In the genomic region with DNA sequence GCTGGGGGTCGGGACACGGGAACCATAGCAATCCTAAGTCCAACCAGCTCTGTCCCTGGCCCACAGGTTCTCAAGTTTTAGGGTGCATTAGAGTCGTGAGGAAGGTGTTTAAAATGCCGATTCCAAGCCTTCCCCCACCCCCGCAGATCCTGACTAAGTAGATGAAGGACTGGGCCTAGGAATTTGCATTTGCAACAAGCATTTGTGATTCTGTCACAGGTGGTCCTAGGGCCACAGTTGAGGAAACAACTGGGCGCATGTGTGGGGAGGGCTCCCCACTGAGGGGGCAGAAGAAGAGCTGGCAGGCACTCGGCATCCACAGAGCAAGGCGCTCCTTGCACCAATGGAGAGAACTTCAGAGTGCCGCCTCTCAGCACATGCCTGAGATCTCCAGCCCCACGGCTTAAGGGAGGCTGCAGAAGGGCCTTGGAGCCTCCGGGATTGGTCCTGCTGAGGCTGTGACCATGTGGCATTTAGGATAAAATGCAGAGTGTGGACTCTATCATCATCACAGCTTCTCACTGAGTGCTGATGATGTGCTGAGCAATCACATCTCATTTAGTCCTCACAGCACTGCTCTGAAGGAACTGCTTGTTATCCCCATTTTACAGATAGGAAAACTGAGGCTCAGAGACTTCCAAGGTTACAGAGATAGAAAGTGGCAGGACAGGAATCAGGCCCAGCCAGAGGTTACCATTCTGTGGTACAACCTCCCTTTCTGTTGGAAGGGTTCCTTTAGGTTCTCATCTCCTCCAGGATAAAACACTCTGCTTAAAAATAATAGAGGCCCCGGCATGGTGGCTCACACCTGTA, we compare ENCODE assay signal across 22 cellular contexts. TPM values are rescaled to one million over a fixed set of nuclear protein-coding genes. Genes with fewer than 3 reads are reported as not detected.
DNase-seq lines count a peak whose midpoint lies in the region; ATAC-seq and TF ChIP-seq lines count a peak whose summit lies in the region.
"Had no signal": no experiment of that assay in that cellular context is flagged by ENCODE, and none has a peak within 500 bp of the region (broad histone marks: within the 10 kb centered on the region; RNA-seq: fewer than 3 reads in every experiment).

No MANE protein-coding gene starts in this region.

- H3K4me1 Mint-ChIP-seq in activated T-cell treated with anti-CD3 and anti-CD28 coated beads, Interleukin-2, amount 50 U/mL, for 24 hours (ENCODE audit: low read depth) = peaks cover 83% of the 10 kb centered on the region
- H3K4me1 Mint-ChIP-seq in activated B cell treated with CpG ODN at 0.5 μM for 24 hours = peaks cover 91% of the 10 kb centered on the region
- peaks cover 93% of the 10 kb centered on the region for H3K4me1 Mint-ChIP-seq in stimulated activated effector memory CD8-positive, alpha-beta T cell treated with anti-CD3 and anti-CD28 coated beads, Interleukin-12 subunit alpha, Interleukin-12 subunit beta, amount 100 ng/mL, for 72 hours
- H3K4me1 Mint-ChIP-seq in CD8-positive, alpha-beta T cell (ENCODE audit: low read depth) = peaks cover 60% of the 10 kb centered on the region

- no peak overlapping the region for H3K27ac ChIP-seq in CD8-positive, alpha-beta T cell (ENCODE audit: low read depth, low read length)
- H3K27ac ChIP-seq: A549, SJSA1 had no signal

- DNase-seq in activated T-cell treated with anti-CD3 and anti-CD28 coated beads, Interleukin-2, amount 50 U/mL, for 24 hours = no peak
- DNase-seq in activated T-cell treated with anti-CD3 and anti-CD28 coated beads, Interleukin-2, amount 50 U/mL, for 1 hour = no peak
- peak; percentile 38 for DNase-seq in H7
- no peak for DNase-seq in activated B cell treated with CpG ODN at 0.5 μM for 24 hours
- no peak for DNase-seq in stimulated activated effector memory CD8-positive, alpha-beta T cell treated with anti-CD3 and anti-CD28 coated beads, Interleukin-12 subunit alpha, Interleukin-12 subunit beta, amount 100 ng/mL, for 72 hours (ENCODE audit: low spot score in 2 of 2)
- DNase-seq in CD8-positive, alpha-beta T cell = no peak
- DNase-seq: CD4-positive, CD25-positive, alpha-beta regulatory T cell; COR-L47; DMS 273 treated with DMSO at 0.1 percent for 48 hours; DMS79 treated with DMSO at 0.1 percent for 48 hours; GOT3; MM.1S; NCI-H1048; NCI-H1417 treated with DMSO at 0.1 percent for 48 hours; NCI-H187; NCI-H446; NCI-H526 had no signal

- peaks cover 69% of the 10 kb centered on the region for H3K36me3 Mint-ChIP-seq in activated T-cell treated with anti-CD3 and anti-CD28 coated beads, Interleukin-2, amount 50 U/mL, for 24 hours (ENCODE audit: low read depth)
- peaks cover 82% of the 10 kb centered on the region for H3K36me3 Mint-ChIP-seq in activated B cell treated with CpG ODN at 0.5 μM for 24 hours (ENCODE audit: low read depth)
- peaks cover 55% of the 10 kb centered on the region for H3K36me3 Mint-ChIP-seq in stimulated activated effector memory CD8-positive, alpha-beta T cell treated with anti-CD3 and anti-CD28 coated beads, Interleukin-12 subunit alpha, Interleukin-12 subunit beta, amount 100 ng/mL, for 72 hours
- peaks cover 46% of the 10 kb centered on the region for H3K36me3 Mint-ChIP-seq in CD8-positive, alpha-beta T cell

- H3K9me3 ChIP-seq in CD8-positive, alpha-beta T cell (ENCODE audit: low read length) = no peaks in the 10 kb centered on the region
- H3K9me3 ChIP-seq: A549, SJSA1 had no signal

- CTCF ChIA-PET in activated B cell treated with CpG ODN at 0.5 μM for 24 hours (lab: Charles Lee) = interaction anchor here (2.0 kb wide), 1 partner anchor 9 kb away, joined by 5 read pairs; no protein-coding TSS in a partner anchor
- CTCF ChIA-PET in CD8-positive, alpha-beta T cell (lab: Charles Lee) = interaction anchor here (1.2 to 1.4 kb wide), 2 partner anchors 10 to 184 kb away, joined by 3 read pairs; no protein-coding TSS in a partner anchor

- no peak for ATAC-seq in activated B cell treated with CpG ODN at 0.5 μM for 24 hours (ENCODE audit: low read depth)
- ATAC-seq in stimulated activated effector memory CD8-positive, alpha-beta T cell treated with anti-CD3 and anti-CD28 coated beads, Interleukin-12 subunit alpha, Interleukin-12 subunit beta, amount 100 ng/mL, for 72 hours = no peak
- no peak for ATAC-seq in GM21423 (IDR thresholded peaks at IDR 0.05; ENCODE audit: unreplicated experiment)
- ATAC-seq in CD8-positive, alpha-beta T cell = no peak
- ATAC-seq: A549, Right ventricle myocardium inferior had no signal

- peaks cover 20% of the 10 kb centered on the region for H3K4me1 ChIP-seq in CD8-positive, alpha-beta T cell (ENCODE audit: insufficient read depth, low read length)
- H3K4me1 ChIP-seq: A549 had no signal

- H3K4me3 ChIP-seq in H7 (ENCODE audit: insufficient read depth, low read depth, low read length) = no peak overlapping the region
- no peak overlapping the region for H3K4me3 ChIP-seq in CD8-positive, alpha-beta T cell (ENCODE audit: low read depth, low read length)
- H3K4me3 ChIP-seq: A549, GM12878, SJSA1 had no signal

- no peak for TF ChIP-seq CTCF in activated B cell treated with CpG ODN at 0.5 μM for 24 hours (IDR thresholded peaks at IDR 0.05)
- no peak for TF ChIP-seq CTCF in CD8-positive, alpha-beta T cell (IDR thresholded peaks at IDR 0.05)

- H3K27me3 ChIP-seq in H7 (ENCODE audit: control insufficient read depth, insufficient read depth, low read length) = no peaks in the 10 kb centered on the region
- no peaks in the 10 kb centered on the region for H3K27me3 ChIP-seq in CD8-positive, alpha-beta T cell (ENCODE audit: insufficient read depth, low read length)
- H3K27me3 ChIP-seq: SJSA1 had no signal

- H3K27me3 Mint-ChIP-seq in activated T-cell treated with anti-CD3 and anti-CD28 coated beads, Interleukin-2, amount 50 U/mL, for 24 hours = no peaks in the 10 kb centered on the region
- no peaks in the 10 kb centered on the region for H3K27me3 Mint-ChIP-seq in activated B cell treated with CpG ODN at 0.5 μM for 24 hours
- H3K27me3 Mint-ChIP-seq in CD8-positive, alpha-beta T cell (ENCODE audit: low read depth) = no peaks in the 10 kb centered on the region
- H3K27me3 Mint-ChIP-seq: CD4-positive, CD25-positive, alpha-beta regulatory T cell had no signal

- intact Hi-C loops in activated B cell treated with CpG ODN at 0.5 μM for 24 hours (cut with micrococcal nuclease) = no loop called here
- intact Hi-C loops in CD8-positive, alpha-beta T cell (cut with DNase I, micrococcal nuclease) = no loop called here

- peak overlapping the region; percentile 87 for H3K27ac Mint-ChIP-seq in activated T-cell treated with anti-CD3 and anti-CD28 coated beads, Interleukin-2, amount 50 U/mL, for 24 hours
- peak overlapping the region; percentile 69 for H3K27ac Mint-ChIP-seq in activated B cell treated with CpG ODN at 0.5 μM for 24 hours
- H3K27ac Mint-ChIP-seq in stimulated activated effector memory CD8-positive, alpha-beta T cell treated with anti-CD3 and anti-CD28 coated beads, Interleukin-12 subunit alpha, Interleukin-12 subunit beta, amount 100 ng/mL, for 72 hours = peak overlapping the region; percentile 92
- H3K27ac Mint-ChIP-seq in CD8-positive, alpha-beta T cell = no peak overlapping the region

- POLR2A ChIA-PET in activated B cell treated with CpG ODN at 0.5 μM for 24 hours (lab: Charles Lee) = interaction anchor here (0.6 to 2.2 kb wide), 3 partner anchors 9 to 561 kb away, joined by 3 to 6 read pairs (median 6); a partner anchor contains a TSS
- POLR2A ChIA-PET in CD8-positive, alpha-beta T cell (lab: Charles Lee) = interaction anchor here (0.7 kb wide), 1 partner anchor 10 kb away, joined by 3 read pairs; no protein-coding TSS in a partner anchor

- H3K9me3 Mint-ChIP-seq in activated T-cell treated with anti-CD3 and anti-CD28 coated beads, Interleukin-2, amount 50 U/mL, for 24 hours = no peaks in the 10 kb centered on the region
- H3K9me3 Mint-ChIP-seq in activated B cell treated with CpG ODN at 0.5 μM for 24 hours = no peaks in the 10 kb centered on the region
- H3K9me3 Mint-ChIP-seq in stimulated activated effector memory CD8-positive, alpha-beta T cell treated with anti-CD3 and anti-CD28 coated beads, Interleukin-12 subunit alpha, Interleukin-12 subunit beta, amount 100 ng/mL, for 72 hours = no peaks in the 10 kb centered on the region
- H3K9me3 Mint-ChIP-seq in CD8-positive, alpha-beta T cell = no peaks in the 10 kb centered on the region
- H3K9me3 Mint-ChIP-seq: CD4-positive, CD25-positive, alpha-beta regulatory T cell had no signal

- H3K36me3 ChIP-seq in H7 (replicated peaks; ENCODE audit: control insufficient read depth, insufficient read depth, low read length) = no peaks in the 10 kb centered on the region
- H3K36me3 ChIP-seq in CD8-positive, alpha-beta T cell (ENCODE audit: insufficient read depth, low read length) = no peaks in the 10 kb centered on the region
- H3K36me3 ChIP-seq: SJSA1 had no signal

- H3K4me3 Mint-ChIP-seq in activated T-cell treated with anti-CD3 and anti-CD28 coated beads, Interleukin-2, amount 50 U/mL, for 24 hours = no peak overlapping the region
- H3K4me3 Mint-ChIP-seq in activated B cell treated with CpG ODN at 0.5 μM for 24 hours = no peak overlapping the region
- no peak overlapping the region for H3K4me3 Mint-ChIP-seq in stimulated activated effector memory CD8-positive, alpha-beta T cell treated with anti-CD3 and anti-CD28 coated beads, Interleukin-12 subunit alpha, Interleukin-12 subunit beta, amount 100 ng/mL, for 72 hours
- no peak overlapping the region for H3K4me3 Mint-ChIP-seq in CD8-positive, alpha-beta T cell
- H3K4me3 Mint-ChIP-seq: CD4-positive, CD25-positive, alpha-beta regulatory T cell had no signal

RNA-seq across cellular contexts. Expression of a gene that starts 16.7 kb away (rescaled TPM):
- 25.1 and 28.1 TPM in 2 replicates for total RNA-seq in H7 (2014; rRNA removed; shearing (Covaris generic))
- total RNA-seq in activated B cell treated with CpG ODN at 0.5 μM for 24 hours = 102 and 113 TPM in 2 replicates
- 10 to 100 TPM; 31.2 to 33.7 TPM for total RNA-seq in CD8-positive, alpha-beta T cell
